Comparison of ENCODE assay signal across 21 cellular contexts in genomic region chr14:23704890-23705289, GRCh38.
DNase-seq lines count a peak whose midpoint lies in the region; TF ChIP-seq lines count a peak whose summit lies in the region.
"Had no signal": no experiment of that assay in that cellular context is flagged by ENCODE, and none has a peak within 500 bp of the region (broad histone marks: within the 10 kb centered on the region; RNA-seq: fewer than 3 reads in every experiment).

No MANE protein-coding gene starts in this region.

- intact Hi-C loops in head of caudate nucleus (cut with DNase I) = no loop called here

- no peak for TF ChIP-seq CTCF in endodermal cell (conservative IDR thresholded peaks at IDR 0.05)

- no peak overlapping the region for H3K27ac Mint-ChIP-seq in endodermal cell
- H3K27ac Mint-ChIP-seq: natural killer cell treated with Interleukin-12 subunit alpha and Interleukin-12 subunit beta and Interleukin-15 and Interleukin-18, amount 100 ng/mL, for 72 hours had no signal

- WGBS in endodermal cell (ENCODE audit: insufficient coverage in 1 of 2, insufficient read length in 1 of 2), 2 experiments = 78% methylated on average over 1 of the region's 2 CpGs; no CpG with 5 or more reads in 1 of the 2 experiments

- no peak overlapping the region for H3K4me3 Mint-ChIP-seq in endodermal cell
- H3K4me3 Mint-ChIP-seq: natural killer cell treated with Interleukin-12 subunit alpha and Interleukin-12 subunit beta and Interleukin-15 and Interleukin-18, amount 100 ng/mL, for 72 hours had no signal

- no peaks in the 10 kb centered on the region for H3K4me1 Mint-ChIP-seq in endodermal cell

- no peaks in the 10 kb centered on the region for H3K4me1 ChIP-seq in endodermal cell (ENCODE audit: control insufficient read depth, insufficient read depth, low read length)
- H3K4me1 ChIP-seq: HAP-1, transverse colon had no signal

- peaks cover 68% of the 10 kb centered on the region for H3K9me3 ChIP-seq in endodermal cell (ENCODE audit: control insufficient read depth, low read length)

- peaks cover 7% of the 10 kb centered on the region for H3K27me3 Mint-ChIP-seq in endodermal cell (ENCODE audit: insufficient read depth)

- peaks cover 89% of the 10 kb centered on the region for H3K9me3 Mint-ChIP-seq in endodermal cell

- H3K36me3 ChIP-seq in endodermal cell (ENCODE audit: control insufficient read depth, insufficient read depth, low read length) = no peaks in the 10 kb centered on the region
- H3K36me3 ChIP-seq: HAP-1, transverse colon had no signal

- DNase-seq in ACHN (peak; percentile 7), EL (peak; percentile 11), NCI-H2171 (lab: John Stamatoyannopoulos, UW) (peak; percentile 12), endodermal cell (no peak), NCI-H446 (lab: John Stamatoyannopoulos, UW) (no peak), head of caudate nucleus (no peak), COR-L47 (lab: John Stamatoyannopoulos, UW) (no peak)
- DNase-seq: activated CD4-positive, alpha-beta T cell treated with anti-CD3 and anti-CD28 coated beads, Interleukin-2, amount 50 U/mL, for 1 hour; activated CD8-positive, alpha-beta memory T cell treated with anti-CD3 and anti-CD28 coated beads, Interleukin-2, amount 50 U/mL, for 4 hours; activated effector memory CD4-positive, alpha-beta T cell treated with anti-CD3 and anti-CD28 coated beads, Interleukin-2, amount 50 U/mL, for 16 hours; foreskin fibroblast; GDM1; left cardiac atrium; NCI-H1048; NCI-H345; SHP77; stimulated activated CD4-positive, alpha-beta T cell treated with anti-CD3 and anti-CD28 coated beads, Interleukin-2, amount 100 ng/mL, for 24 hours; stimulated activated naive CD8-positive, alpha-beta T cell treated with anti-CD3 and anti-CD28 coated beads, Interleukin-15, Interleukin-2, amounts not matched to agents 100 U/mL and 50 U/mL, for 24 hours; transverse colon had no signal

- no peak overlapping the region for H3K9ac ChIP-seq in endodermal cell (ENCODE audit: extremely low read depth, low read length, poor library complexity, severe bottlenecking)

- peaks cover 1% of the 10 kb centered on the region for H3K36me3 Mint-ChIP-seq in endodermal cell (ENCODE audit: low read depth)

- no peak overlapping the region for H3K27ac ChIP-seq in endodermal cell (ENCODE audit: low read depth, low read length)
- H3K27ac ChIP-seq: transverse colon had no signal

- in situ Hi-C loops in ACHN (cut with HindIII; ENCODE audit: low pct_ligation_motif_present, low pct_unique_long_range_greater_than_20kb, low sequenced_read_pairs) = no loop called here

- H3K4me3 ChIP-seq in endodermal cell (ENCODE audit: low read length) = peak overlapping the region; percentile 58
- H3K4me3 ChIP-seq: HAP-1, transverse colon had no signal

- H3K27me3 ChIP-seq in endodermal cell (ENCODE audit: control insufficient read depth, insufficient read depth, low read length, poor library complexity, severe bottlenecking) = no peaks in the 10 kb centered on the region
- H3K27me3 ChIP-seq: transverse colon had no signal

Comparison
In these comparisons a context has a peak if more than half of its experiments do, and no peak if none do; other contexts are left out.
1. DNase-seq: peak in ACHN (single experiment), EL (single experiment) and NCI-H2171 (single experiment); none in endodermal cell (single experiment), NCI-H446 (0 of 2), head of caudate nucleus (0 of 42) and COR-L47 (single experiment).